Comparison of ENCODE assay signal across 22 cellular contexts in genomic region chr9:84145780-84146179, GRCh38.
"Had no signal": no experiment of that assay in that cellular context is flagged by ENCODE, and none has a peak within 500 bp of the region (broad histone marks: within the 10 kb centered on the region; RNA-seq: fewer than 3 reads in every experiment).

No MANE protein-coding gene starts in this region.

- H3K4me3 ChIP-seq: neural progenitor cell, pancreas, prostate gland, right lobe of liver, sigmoid colon, stomach, tibial artery, transverse colon, upper lobe of right lung, uterus had no signal

- H3K36me3 ChIP-seq: neural progenitor cell, pancreas, prostate gland, right lobe of liver, sigmoid colon, stomach, tibial artery, transverse colon, upper lobe of right lung, uterus had no signal

- ATAC-seq: naive thymus-derived CD4-positive, alpha-beta T cell; natural killer cell; pancreas; right cardiac atrium; stimulated activated effector memory CD8-positive, alpha-beta T cell treated with anti-CD3 and anti-CD28 coated beads, Interleukin-12 subunit alpha, Interleukin-12 subunit beta, amount 100 ng/mL, for 72 hours; stimulated activated naive B cell treated with anti-CD40 and anti-IgM and Interleukin-4, amounts not matched to agents 10 μg/mL and 1 μg/mL and 100 μg/mL, for 72 hours; upper lobe of right lung had no signal

- H3K4me1 ChIP-seq: prostate gland had no signal

- H3K9me3 ChIP-seq: pancreas, prostate gland, right lobe of liver, sigmoid colon, stomach, tibial artery, transverse colon, upper lobe of right lung, uterus had no signal

- DNase-seq: naive thymus-derived CD4-positive, alpha-beta T cell; natural killer cell; occipital lobe; pancreas; right cardiac atrium; right lobe of liver; sigmoid colon; small intestine; stimulated activated CD4-positive, alpha-beta T cell treated with anti-CD3 and anti-CD28 coated beads, Interleukin-15, amount 100 ng/mL, for 24 hours; stimulated activated CD4-positive, alpha-beta T cell treated with anti-CD3 and anti-CD28 coated beads, Interleukin-2, amount 100 ng/mL, for 24 hours; stimulated activated CD4-positive, alpha-beta T cell treated with anti-CD3 and anti-CD28 coated beads, Interleukin-2, amount 100 ng/mL, for 48 hours; stimulated activated CD4-positive, alpha-beta T cell treated with anti-CD3 and anti-CD28 coated beads, Interleukin-4, amount 100 ng/mL, for 24 hours; stimulated activated naive B cell treated with anti-CD40 and anti-IgM and Interleukin-4, amounts not matched to agents 10 μg/mL and 1 μg/mL and 100 μg/mL, for 72 hours; stimulated activated naive CD4-positive, alpha-beta T cell treated with Interleukin-2 at 50 U/mL for 16 hours; stomach; tibial artery; transverse colon; upper lobe of right lung; uterus had no signal
